7 cellular contexts compared by ENCODE assay signal in genomic region chr11:124644426-124645280, GRCh38. TPM values are rescaled to one million over a fixed set of nuclear protein-coding genes. Genes with fewer than 3 reads are reported as not detected.
A peak's percentile ranks its signal among the peaks of the same experiment; 100 is the strongest.
DNase-seq lines count a peak whose midpoint lies in the region; ATAC-seq, FAIRE-seq and TF ChIP-seq lines count a peak whose summit lies in the region.

No MANE protein-coding gene starts in this region.

- DNase-seq in Daoy (ENCODE audit: low read depth): peak; percentile 74
- peak; percentile 68 for DNase-seq in LoVo (ENCODE audit: low spot score)
- peak; percentile 63 for DNase-seq in SHP77 treated with DMSO at 0.1 percent for 48 hours (lab: John Stamatoyannopoulos, UW)
- peak; percentile 48 for DNase-seq in bronchial epithelial cell (ENCODE audit: low read depth)
- DNase-seq in kidney epithelial cell (ENCODE audit: low read depth): no peak
- DNase-seq in stimulated activated CD8-positive, alpha-beta memory T cell treated with anti-CD3 and anti-CD28 coated beads, Interleukin-12 subunit alpha, Interleukin-12 subunit beta, amount 100 ng/mL, for 1 hour (ENCODE audit: low read depth): peak; percentile 6

- TF ChIP-seq CTCF in bronchial epithelial cell (IDR thresholded peaks at IDR 0.05; ENCODE audit: insufficient read depth, low read length, severe bottlenecking) (peak; percentile 75), kidney epithelial cell (IDR thresholded peaks at IDR 0.05; ENCODE audit: insufficient read depth, low read length, poor library complexity, severe bottlenecking) (peak; percentile 77)

- H3K4me3 ChIP-seq in bronchial epithelial cell (ENCODE audit: low read depth, low read length) (no peak overlapping the region), kidney epithelial cell (ENCODE audit: low read depth, low read length) (no peak overlapping the region)

- H3K36me3 ChIP-seq in bronchial epithelial cell (ENCODE audit: control insufficient read depth, insufficient read depth, low read length): no peaks in the 10 kb centered on the region
- no peaks in the 10 kb centered on the region for H3K36me3 ChIP-seq in kidney epithelial cell (ENCODE audit: control insufficient read depth, insufficient read depth, low read length)

- peak; percentile 13 for FAIRE-seq in bronchial epithelial cell (lab: Jason Lieb, UNC)

- ATAC-seq in GM21526 (IDR thresholded peaks at IDR 0.05; ENCODE audit: low FRiP score, unreplicated experiment): peak; percentile 74

- H3K27me3 ChIP-seq in bronchial epithelial cell (ENCODE audit: control insufficient read depth, insufficient read depth, low read length) (no peaks in the 10 kb centered on the region), kidney epithelial cell (ENCODE audit: control insufficient read depth, insufficient read depth, low read length) (no peaks in the 10 kb centered on the region)

RNA-seq across cellular contexts. Expression of gene TBRG1, which starts 22.0 kb away (rescaled TPM):
- total RNA-seq in Daoy (2014; rRNA removed; shearing (Covaris generic)): 11.1 and 29.3 TPM in 2 replicates
- total RNA-seq in bronchial epithelial cell (21.9 and 28.0 TPM in 2 replicates), kidney epithelial cell (45.4 and 53.7 TPM in 2 replicates)

RNA-seq across cellular contexts. Expression of gene SIAE, which starts 28.9 kb away (rescaled TPM):
- total RNA-seq in Daoy (2014; rRNA removed; shearing (Covaris generic)): 3.7 and 4.1 TPM in 2 replicates
- total RNA-seq in bronchial epithelial cell (9.0 and 10.8 TPM in 2 replicates), kidney epithelial cell (9.4 and 10.3 TPM in 2 replicates)

RNA-seq across cellular contexts. Expression of gene SPA17, which starts 29.1 kb away (rescaled TPM):
- 30.5 and 50.9 TPM in 2 replicates for total RNA-seq in Daoy (2014; rRNA removed; shearing (Covaris generic))
- total RNA-seq in bronchial epithelial cell (2.4 and 5.8 TPM in 2 replicates), kidney epithelial cell (14.1 and 15.8 TPM in 2 replicates)

RNA-seq across cellular contexts. Expression of gene PANX3, which starts 33.4 kb away (rescaled TPM):
- not detected in 2 replicates for total RNA-seq in Daoy (2014; rRNA removed; shearing (Covaris generic))
- total RNA-seq in bronchial epithelial cell (not detected in 2 replicates), kidney epithelial cell (not detected in 2 replicates)
